10 cellular contexts compared by ENCODE assay signal in the genomic region with DNA sequence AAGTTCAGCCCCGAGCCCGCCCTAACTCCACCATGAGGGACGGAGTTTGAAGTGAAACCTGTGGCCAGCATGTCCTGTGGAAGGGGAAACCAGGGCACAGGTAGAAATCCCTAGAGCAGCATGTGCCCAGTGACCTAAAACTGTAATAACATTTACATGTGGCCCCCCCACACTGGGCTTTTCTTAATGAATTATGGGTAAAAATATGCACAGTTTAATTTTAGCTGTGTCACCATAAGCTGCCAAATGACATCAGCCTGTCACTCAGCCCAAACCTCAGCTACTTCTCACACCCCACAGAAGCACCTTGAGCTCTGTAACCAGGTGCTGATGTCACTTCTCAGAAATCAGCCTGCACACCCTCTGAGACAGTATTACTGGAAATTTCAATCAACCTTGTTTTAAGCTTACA. TPM values are rescaled to one million over a fixed set of nuclear protein-coding genes. Genes with fewer than 3 reads are reported as not detected.
DNase-seq lines count a peak whose midpoint lies in the region; ATAC-seq, FAIRE-seq and TF ChIP-seq lines count a peak whose summit lies in the region.
"Had no signal": no experiment of that assay in that cellular context is flagged by ENCODE, and none has a peak within 500 bp of the region (broad histone marks: within the 10 kb centered on the region; RNA-seq: fewer than 3 reads in every experiment).

No MANE protein-coding gene starts in this region.

- no peaks in the 10 kb centered on the region for H3K36me3 Mint-ChIP-seq in activated T-helper 2 cell treated with anti-CD3 and anti-CD28 coated beads, Interferon-gamma antibody, Interleukin-2, Interleukin-4, amounts not matched to agents 10 μg/mL and 5 μg/mL and 100 μg/mL, durations not matched to agents 14 hours and 24 hours and 36 hours (ENCODE audit: low read depth)

- no peak for TF ChIP-seq POLR2A in HepG2 (IDR thresholded peaks at IDR 0.05; ENCODE audit: insufficient read depth in 1 of 2, low read depth in 2 of 2, low read length in 2 of 2)

- H3K27me3 ChIP-seq in MM.1S (replicated peaks; ENCODE audit: insufficient read depth, low read length) (peaks cover 78% of the 10 kb centered on the region), HepG2 (ENCODE audit: control insufficient read depth in 1 of 2, insufficient read depth in 2 of 2, low read length in 2 of 2) (peaks cover 0 to 2% of the 10 kb centered on the region in 2 experiments; a peak in 1 of 5 replicates)

- 0 out of 2 replicates have a peak, but pooled peaks cover 4% of the 10 kb centered on the region for H3F3A ChIP-seq in MM.1S (ENCODE audit: insufficient read depth, low read length)

- peak overlapping the region; percentile 51; the same call in 1 of the 2 replicates for H3K4me2 ChIP-seq in MM.1S (ENCODE audit: low read depth, low read length)
- no peak overlapping the region for H3K4me2 ChIP-seq in HepG2 (ENCODE audit: low read depth, low read length)

- in situ Hi-C loops in HepG2 (cut with HindIII; ENCODE audit: extremely low pct_ligation_motif_present, low pct_unique_long_range_greater_than_20kb): no loop called here

- no peak for TF ChIP-seq RAD21 in HepG2 (CRISPR knock-in tag; IDR thresholded peaks at IDR 0.05)

- H3K9ac ChIP-seq in MM.1S (ENCODE audit: low read length) (no peak overlapping the region), HepG2 (ENCODE audit: insufficient read depth, low read depth, low read length) (no peak overlapping the region)

- WGBS in HepG2 (ENCODE audit: low lambda C conversion rate): 56% methylated on average over 3 of the region's 3 CpGs

- H3K4me1 ChIP-seq in MM.1S (ENCODE audit: low read length) (peaks cover 11% of the 10 kb centered on the region), HepG2 (ENCODE audit: insufficient read depth, low read length) (no peaks in the 10 kb centered on the region)

- H3K9me3 ChIP-seq in MM.1S (replicated peaks; ENCODE audit: insufficient read depth, low read length) (no peaks in the 10 kb centered on the region), HepG2 (ENCODE audit: low read length) (no peaks in the 10 kb centered on the region)

- DNase-seq in MM.1S (peak; percentile 70), OCI-M2 (lab: John Stamatoyannopoulos, UW; ENCODE audit: unreplicated experiment) (no peak), islet precursor cell (no peak), NCI-H1930 (lab: John Stamatoyannopoulos, UW) (no peak), HepG2 (ENCODE audit: low spot score) (no peak)
- peak; percentile 55 for DNase-seq in activated T-helper 2 cell treated with anti-CD3 and anti-CD28 coated beads, Interferon-gamma antibody, Interleukin-2, Interleukin-4, amounts not matched to agents 10 μg/mL and 5 μg/mL and 100 μg/mL, durations not matched to agents 14 hours and 24 hours and 36 hours (ENCODE audit: low spot score)
- peak; percentile 82 for DNase-seq in stimulated activated CD4-positive, alpha-beta T cell treated with anti-CD3 and anti-CD28 coated beads, Interleukin-15, amount 100 ng/mL, for 24 hours

- H2AFZ ChIP-seq in MM.1S (ENCODE audit: low read length) (0 out of 2 replicates have a peak overlapping the region, but pooled peaks have one; percentile 2), HepG2 (ENCODE audit: low read length) (no peak overlapping the region)

- TF ChIP-seq EP300 in HepG2 (IDR thresholded peaks at IDR 0.05; ENCODE audit: low read depth in 2 of 2, low read length in 2 of 2): no peak
- no peak for TF ChIP-seq EP300 in HepG2 (CRISPR knock-in tag; IDR thresholded peaks at IDR 0.05; ENCODE audit: borderline replicate concordance)

- CTCF ChIA-PET in HepG2 (lab: Yijun Ruan, JAX; ENCODE audit: low intra/inter-chr PET ratio, low total read pairs): no interaction called here

- H3K79me2 ChIP-seq in MM.1S (ENCODE audit: low read length): no peaks in the 10 kb centered on the region
- H3K79me2 ChIP-seq in HepG2 (ENCODE audit: insufficient read depth, low read length): no peaks in the 10 kb centered on the region

- no peak overlapping the region for H3K27ac Mint-ChIP-seq in activated T-helper 2 cell treated with anti-CD3 and anti-CD28 coated beads, Interferon-gamma antibody, Interleukin-2, Interleukin-4, amounts not matched to agents 10 μg/mL and 5 μg/mL and 100 μg/mL, durations not matched to agents 14 hours and 24 hours and 36 hours

- POLR2A ChIA-PET in HepG2 (lab: Yijun Ruan, JAX): no interaction called here

- H3K36me3 ChIP-seq in MM.1S (replicated peaks; ENCODE audit: insufficient read depth, low read length) (no peaks in the 10 kb centered on the region), HepG2 (replicated peaks in 1 of 2; ENCODE audit: control insufficient read depth in 1 of 2, insufficient read depth in 2 of 2, low read length in 2 of 2) (no peaks in the 10 kb centered on the region)

- no peaks in the 10 kb centered on the region for H3K9me2 ChIP-seq in MM.1S (replicated peaks; ENCODE audit: insufficient read depth, low read length)

- no TSS peak for BruUV-seq in HepG2 (replicated peaks; lab: Mats Ljungman, UMichigan)

- no peaks in the 10 kb centered on the region for H4K20me1 ChIP-seq in MM.1S (ENCODE audit: insufficient read depth, low read length)
- H4K20me1 ChIP-seq in HepG2 (ENCODE audit: insufficient read depth, low read length): no peaks in the 10 kb centered on the region

- peaks cover 20% of the 10 kb centered on the region for H3K27me3 Mint-ChIP-seq in activated T-helper 2 cell treated with anti-CD3 and anti-CD28 coated beads, Interferon-gamma antibody, Interleukin-2, Interleukin-4, amounts not matched to agents 10 μg/mL and 5 μg/mL and 100 μg/mL, durations not matched to agents 14 hours and 24 hours and 36 hours (ENCODE audit: low read depth)

- H3K27ac ChIP-seq in MM.1S (ENCODE audit: low read length) (no peak overlapping the region), HepG2 (ENCODE audit: extremely low read length, insufficient read depth, low read length) (no peak overlapping the region)
- H3K27ac ChIP-seq: HL-60 had no signal

- FAIRE-seq in HepG2 (lab: Jason Lieb, UNC): no peak
- FAIRE-seq: colon had no signal

- H3K4me1 Mint-ChIP-seq in activated T-helper 2 cell treated with anti-CD3 and anti-CD28 coated beads, Interferon-gamma antibody, Interleukin-2, Interleukin-4, amounts not matched to agents 10 μg/mL and 5 μg/mL and 100 μg/mL, durations not matched to agents 14 hours and 24 hours and 36 hours (ENCODE audit: low read depth): peaks cover 15% of the 10 kb centered on the region

- TF ChIP-seq CTCF in MM.1S (IDR thresholded peaks at IDR 0.05; ENCODE audit: low read length): no peak
- TF ChIP-seq CTCF in HepG2 (CRISPR knock-in tag; IDR thresholded peaks at IDR 0.05): no peak

- no peak overlapping the region for H3K4me3 Mint-ChIP-seq in activated T-helper 2 cell treated with anti-CD3 and anti-CD28 coated beads, Interferon-gamma antibody, Interleukin-2, Interleukin-4, amounts not matched to agents 10 μg/mL and 5 μg/mL and 100 μg/mL, durations not matched to agents 14 hours and 24 hours and 36 hours (ENCODE audit: low read depth)

- H3K9me3 Mint-ChIP-seq in activated T-helper 2 cell treated with anti-CD3 and anti-CD28 coated beads, Interferon-gamma antibody, Interleukin-2, Interleukin-4, amounts not matched to agents 10 μg/mL and 5 μg/mL and 100 μg/mL, durations not matched to agents 14 hours and 24 hours and 36 hours: peaks cover 12% of the 10 kb centered on the region

- ATAC-seq in GM19463 (IDR thresholded peaks at IDR 0.05; ENCODE audit: unreplicated experiment) (peak; percentile 40), HepG2 (no peak)

- intact Hi-C loops in activated T-helper 2 cell treated with anti-CD3 and anti-CD28 coated beads, Interferon-gamma antibody, Interleukin-2, Interleukin-4, amounts not matched to agents 10 μg/mL and 5 μg/mL and 100 μg/mL, durations not matched to agents 14 hours and 24 hours and 36 hours (cut with micrococcal nuclease): no loop called here
- intact Hi-C loops in HepG2 (cut with micrococcal nuclease; ENCODE audit: unreplicated experiment): no loop called here

- H3K4me3 ChIP-seq in MM.1S (ENCODE audit: low read length) (no peak overlapping the region), HepG2 (replicated peaks in 1 of 3; ENCODE audit: insufficient read depth in 1 of 3, low read depth in 2 of 3, low read length in 3 of 3) (no peak overlapping the region)

RNA-seq across cellular contexts. Expression of a gene that starts 50.0 kb away (rescaled TPM):
- 68.1 and 72.7 TPM in 2 replicates for total RNA-seq in activated T-helper 2 cell treated with anti-CD3 and anti-CD28 coated beads, Interferon-gamma antibody, Interleukin-2, Interleukin-4, amounts not matched to agents 10 μg/mL and 5 μg/mL and 100 μg/mL, durations not matched to agents 14 hours and 24 hours and 36 hours
- 12.6 and 21.8 TPM in 2 replicates for total RNA-seq in HepG2 (2016; rRNA removed; fragmentation: Illumina TruSeq; extraction: Trizol)
- total RNA-seq in HepG2 (2016; cell fraction: cytosol; rRNA removed; fragmentation: Illumina TruSeq; extraction: Trizol; ENCODE audit: low read depth): 4.8 and 5.6 TPM in 2 replicates
- total RNA-seq in HepG2 (2016; cell fraction: insoluble cytoplasmic fraction; rRNA removed; fragmentation: Illumina TruSeq; extraction: Trizol): 11.0 and 23.6 TPM in 2 replicates
- total RNA-seq in HepG2 (2016; cell fraction: membrane; rRNA removed; fragmentation: Illumina TruSeq; extraction: Trizol): 10.8 TPM in 2 replicates
- total RNA-seq in HepG2 (2016; cell fraction: nucleus; rRNA removed; fragmentation: Illumina TruSeq; extraction: Trizol): 21.2 and 27.4 TPM in 2 replicates
- polyA plus RNA-seq in HepG2 (2011; rRNA removed): 23.0 and 31.0 TPM in 2 replicates
- polyA plus RNA-seq in HepG2 (2011; cell fraction: cytosol; rRNA removed): 14.5 and 24.7 TPM in 2 replicates
- 49.0 and 62.1 TPM in 2 replicates for polyA plus RNA-seq in HepG2 (2011; cell fraction: nucleus; rRNA removed)
- 18.0 and 36.8 TPM in 2 replicates for polyA plus RNA-seq in HepG2 (2012)
- polyA plus RNA-seq in HepG2 (2016; cell fraction: cytosol; fragmentation: Illumina TruSeq; extraction: Trizol; ENCODE audit: low read depth): 3.7 and 4.0 TPM in 2 replicates
- 11.1 and 13.0 TPM in 2 replicates for polyA plus RNA-seq in HepG2 (2016; cell fraction: insoluble cytoplasmic fraction; fragmentation: Illumina TruSeq; extraction: Trizol; ENCODE audit: low read depth)
- 6.4 and 7.2 TPM in 2 replicates for polyA plus RNA-seq in HepG2 (2016; cell fraction: membrane; fragmentation: Illumina TruSeq; extraction: Trizol; ENCODE audit: low read depth)
- 44.5 and 46.0 TPM in 2 replicates for polyA plus RNA-seq in HepG2 (2016; cell fraction: nucleus; fragmentation: Illumina TruSeq; extraction: Trizol; ENCODE audit: insufficient read depth, low read depth)
- polyA minus RNA-seq in HepG2 (2011; rRNA and poly(A)+ RNA removed; ENCODE audit: low replicate concordance): 42.0 and 128 TPM in 2 replicates
- polyA minus RNA-seq in HepG2 (2011; cell fraction: cytosol; rRNA and poly(A)+ RNA removed): 32.2 and 34.4 TPM in 2 replicates
- 12.2 and 14.7 TPM in 2 replicates for polyA minus RNA-seq in HepG2 (2011; cell fraction: nucleus; rRNA and poly(A)+ RNA removed)

RNA-seq across cellular contexts. Expression of a gene that starts 51.3 kb away (rescaled TPM):
- 6.9 and 8.2 TPM in 2 replicates for total RNA-seq in activated T-helper 2 cell treated with anti-CD3 and anti-CD28 coated beads, Interferon-gamma antibody, Interleukin-2, Interleukin-4, amounts not matched to agents 10 μg/mL and 5 μg/mL and 100 μg/mL, durations not matched to agents 14 hours and 24 hours and 36 hours
- not detected in 2 replicates for total RNA-seq in HepG2 (2016; rRNA removed; fragmentation: Illumina TruSeq; extraction: Trizol)
- not detected in 2 replicates for total RNA-seq in HepG2 (2016; cell fraction: cytosol; rRNA removed; fragmentation: Illumina TruSeq; extraction: Trizol; ENCODE audit: low read depth)
- total RNA-seq in HepG2 (2016; cell fraction: insoluble cytoplasmic fraction; rRNA removed; fragmentation: Illumina TruSeq; extraction: Trizol): not detected in 2 replicates
- total RNA-seq in HepG2 (2016; cell fraction: membrane; rRNA removed; fragmentation: Illumina TruSeq; extraction: Trizol): not detected in 2 replicates
- not detected in 2 replicates for total RNA-seq in HepG2 (2016; cell fraction: nucleus; rRNA removed; fragmentation: Illumina TruSeq; extraction: Trizol)
- not detected in 2 replicates for polyA plus RNA-seq in HepG2 (2011; rRNA removed)
- not detected in 2 replicates for polyA plus RNA-seq in HepG2 (2011; cell fraction: cytosol; rRNA removed)
- polyA plus RNA-seq in HepG2 (2011; cell fraction: nucleus; rRNA removed): not detected in 2 replicates
- not detected in 2 replicates for polyA plus RNA-seq in HepG2 (2012)
- polyA plus RNA-seq in HepG2 (2016; cell fraction: cytosol; fragmentation: Illumina TruSeq; extraction: Trizol; ENCODE audit: low read depth): not detected in 2 replicates
- not detected in 2 replicates for polyA plus RNA-seq in HepG2 (2016; cell fraction: insoluble cytoplasmic fraction; fragmentation: Illumina TruSeq; extraction: Trizol; ENCODE audit: low read depth)
- not detected in 2 replicates for polyA plus RNA-seq in HepG2 (2016; cell fraction: membrane; fragmentation: Illumina TruSeq; extraction: Trizol; ENCODE audit: low read depth)
- not detected in 2 replicates for polyA plus RNA-seq in HepG2 (2016; cell fraction: nucleus; fragmentation: Illumina TruSeq; extraction: Trizol; ENCODE audit: insufficient read depth, low read depth)
- polyA minus RNA-seq in HepG2 (2011; rRNA and poly(A)+ RNA removed; ENCODE audit: low replicate concordance): not detected in 2 replicates
- polyA minus RNA-seq in HepG2 (2011; cell fraction: cytosol; rRNA and poly(A)+ RNA removed): not detected in 2 replicates
- polyA minus RNA-seq in HepG2 (2011; cell fraction: nucleus; rRNA and poly(A)+ RNA removed): not detected in 2 replicates

Comparison
In these comparisons a context has a peak if more than half of its experiments do, and no peak if none do; other contexts are left out.
1. DNase-seq: peak in MM.1S (single experiment), activated T-helper 2 cell treated with anti-CD3 and anti-CD28 coated beads, Interferon-gamma antibody, Interleukin-2, Interleukin-4, amounts not matched to agents 10 μg/mL and 5 μg/mL and 100 μg/mL, durations not matched to agents 14 hours and 24 hours and 36 hours (single experiment) and stimulated activated CD4-positive, alpha-beta T cell treated with anti-CD3 and anti-CD28 coated beads, Interleukin-15, amount 100 ng/mL, for 24 hours (single experiment); none in OCI-M2 (single experiment), islet precursor cell (single experiment), NCI-H1930 (0 of 2) and HepG2 (single experiment).